ENCODE assay signal across 12 cellular contexts in genomic region chr7:127865466-127865865, GRCh38.
DNase-seq lines count a peak whose midpoint lies in the region; ATAC-seq and TF ChIP-seq lines count a peak whose summit lies in the region.
"Had no signal": no experiment of that assay in that cellular context is flagged by ENCODE, and none has a peak within 500 bp of the region (broad histone marks: within the 10 kb centered on the region; RNA-seq: fewer than 3 reads in every experiment).

No MANE protein-coding gene starts in this region.

- intact Hi-C loops in body of pancreas (cut with DNase I) = no loop called here
- intact Hi-C loops in CD14-positive monocyte (cut with micrococcal nuclease) = no loop called here

- H3K4me1 ChIP-seq in body of pancreas = peaks cover 10% of the 10 kb centered on the region

- TF ChIP-seq POLR2A in body of pancreas (IDR thresholded peaks at IDR 0.05) = no peak

- H3K9me3 Mint-ChIP-seq in CD14-positive monocyte = no peaks in the 10 kb centered on the region

- peak; percentile 30 for ATAC-seq in body of pancreas

- TF ChIP-seq CTCF in body of pancreas (IDR thresholded peaks at IDR 0.05) (no peak), CD14-positive monocyte (IDR thresholded peaks at IDR 0.05) (no peak)

- in situ Hi-C loops in KBM-7 (cut with MboI; ENCODE audit: low pct_unique_long_range_greater_than_20kb, low sequenced_read_pairs) = no loop called here

- H3K36me3 Mint-ChIP-seq in CD14-positive monocyte = peaks cover 18 to 37% of the 10 kb centered on the region in 2 donors

- no peak overlapping the region for H3K27ac Mint-ChIP-seq in CD14-positive monocyte

- H3K4me3 ChIP-seq in body of pancreas = no peak overlapping the region

- no peaks in the 10 kb centered on the region for H3K27me3 Mint-ChIP-seq in CD14-positive monocyte (ENCODE audit: low read depth in 3 of 3)

- H3K9me3 ChIP-seq in body of pancreas = no peaks in the 10 kb centered on the region

- no peaks in the 10 kb centered on the region for H3K36me3 ChIP-seq in body of pancreas (replicated peaks in 1 of 2; ENCODE audit: insufficient read depth in 1 of 2, low read depth in 2 of 2)

- WGBS in body of pancreas, 2 donors = 15 to 27% methylated on average over 1 of the region's 1 CpG

- H3K27ac ChIP-seq in body of pancreas = no peak overlapping the region
- H3K27ac ChIP-seq: parathyroid adenoma had no signal

- H3K27me3 ChIP-seq in body of pancreas = no peaks in the 10 kb centered on the region

- no peak overlapping the region for H3K4me3 Mint-ChIP-seq in CD14-positive monocyte

- DNase-seq in A172 (ENCODE audit: low spot score) (peak; percentile 61), HT-29 (ENCODE audit: low spot score) (peak; percentile 36), body of pancreas (no peak), kidney tubule cell (ENCODE audit: low spot score) (peak; percentile 79), KG1 (lab: John Stamatoyannopoulos, UW) (no peak), KBM-7 (no peak), CD14-positive monocyte (ENCODE audit: low spot score) (no peak)
- DNase-seq in effector CD8-positive, alpha-beta T cell (lab: John Stamatoyannopoulos, UW) = no peak
- DNase-seq: anterior cingulate cortex; NCI-H2081; stimulated activated CD4-positive, alpha-beta T cell treated with anti-CD3 and anti-CD28 coated beads, Interleukin-4, amount 100 ng/mL, for 1 hour had no signal

- H3K4me1 Mint-ChIP-seq in CD14-positive monocyte = peaks cover 14% of the 10 kb centered on the region

Comparison
In these comparisons a context has a peak if more than half of its experiments do, and no peak if none do; other contexts are left out.
1. DNase-seq: peak in A172 (single experiment), HT-29 (single experiment) and kidney tubule cell (single experiment); none in body of pancreas (0 of 4), KG1 (single experiment), effector CD8-positive, alpha-beta T cell (single experiment), KBM-7 (single experiment) and CD14-positive monocyte (single experiment).